16 cellular contexts compared by ENCODE assay signal in genomic region chr5:39062530-39062929, GRCh38. TPM values are rescaled to one million over a fixed set of nuclear protein-coding genes. Genes with fewer than 3 reads are reported as not detected.
DNase-seq lines count a peak whose midpoint lies in the region; ATAC-seq, FAIRE-seq and TF ChIP-seq lines count a peak whose summit lies in the region.
"Had no signal": no experiment of that assay in that cellular context is flagged by ENCODE, and none has a peak within 500 bp of the region (broad histone marks: within the 10 kb centered on the region; RNA-seq: fewer than 3 reads in every experiment).

No MANE protein-coding gene starts in this region.

- H3K4me1 ChIP-seq in left ventricle myocardium inferior: peaks cover 94% of the 10 kb centered on the region
- H3K4me1 ChIP-seq in heart right ventricle: peaks cover 3 to 88% (median 58%) of the 10 kb centered on the region in 9 donors
- H3K4me1 ChIP-seq in vagina: peaks cover 51% of the 10 kb centered on the region
- peaks cover 33% of the 10 kb centered on the region for H3K4me1 ChIP-seq in suprapubic skin

- POLR2A ChIA-PET in T-cell (lab: Charles Lee): interaction anchor here (0.6 to 1.4 kb wide), 3 partner anchors 11 to 97 kb away, joined by 3 to 4 read pairs (median 4); no protein-coding TSS in a partner anchor
- POLR2A ChIA-PET in activated CD4-positive, alpha-beta T cell treated with anti-CD3 and anti-CD28 coated beads for 36 hours (lab: Charles Lee): interaction anchor here (0.7 kb wide), 1 partner anchor 58 kb away, joined by 9 read pairs; no protein-coding TSS in a partner anchor

- peak overlapping the region; percentile 0 for H3K4me3 ChIP-seq in left ventricle myocardium inferior
- H3K4me3 ChIP-seq in heart right ventricle: no peak overlapping the region
- H3K4me3 ChIP-seq in vagina: no peak overlapping the region
- H3K4me3 ChIP-seq in suprapubic skin: no peak overlapping the region

- H3K27ac ChIP-seq in left ventricle myocardium inferior (replicated peaks) (peak overlapping the region; percentile 37), heart right ventricle (peak overlapping the region in 4 of 10 donors; percentile 25 to 67 (median 44)), vagina (peak overlapping the region; percentile 15), suprapubic skin (no peak overlapping the region)

- peaks cover 2 to 14% (median 13%) of the 10 kb centered on the region in 3 donors for H3K9me3 Mint-ChIP-seq in T-cell
- H3K9me3 Mint-ChIP-seq in activated CD4-positive, alpha-beta T cell treated with anti-CD3 and anti-CD28 coated beads for 36 hours (ENCODE audit: low read depth): peaks cover 16% of the 10 kb centered on the region

- peak overlapping the region in 2 of 3 donors; percentile 11 to 28 for H3K4me3 Mint-ChIP-seq in T-cell
- no peak overlapping the region for H3K4me3 Mint-ChIP-seq in activated CD4-positive, alpha-beta T cell treated with anti-CD3 and anti-CD28 coated beads for 36 hours

- peak overlapping the region; percentile 21 to 48 for H3K27ac Mint-ChIP-seq in T-cell
- H3K27ac Mint-ChIP-seq in activated CD4-positive, alpha-beta T cell treated with anti-CD3 and anti-CD28 coated beads for 36 hours: no peak overlapping the region

- peaks cover 12% of the 10 kb centered on the region for H3K9me3 ChIP-seq in left ventricle myocardium inferior (replicated peaks)
- peaks cover 0 to 16% (median 0%) of the 10 kb centered on the region in 11 donors for H3K9me3 ChIP-seq in heart right ventricle
- no peaks in the 10 kb centered on the region for H3K9me3 ChIP-seq in vagina
- H3K9me3 ChIP-seq in suprapubic skin: no peaks in the 10 kb centered on the region

- TF ChIP-seq EP300 in suprapubic skin (IDR thresholded peaks at IDR 0.05): no peak

- no peak for TF ChIP-seq POLR2A in vagina (IDR thresholded peaks at IDR 0.05)
- no peak for TF ChIP-seq POLR2A in suprapubic skin (IDR thresholded peaks at IDR 0.05)

- CTCF ChIA-PET in T-cell (lab: Charles Lee): interaction anchor here in 1 of 2 donors (1.5 to 1.8 kb wide), 2 partner anchors 10 to 12 kb away, joined by 3 to 4 read pairs; partner anchors contain the start of gene RICTOR
- CTCF ChIA-PET in activated CD4-positive, alpha-beta T cell treated with anti-CD3 and anti-CD28 coated beads for 36 hours (lab: Charles Lee): interaction anchor here (0.6 to 2.8 kb wide), 2 partner anchors 9 to 197 kb away, joined by 3 to 12 read pairs; no protein-coding TSS in a partner anchor

- no peaks in the 10 kb centered on the region for H3K27me3 Mint-ChIP-seq in T-cell
- H3K27me3 Mint-ChIP-seq in activated CD4-positive, alpha-beta T cell treated with anti-CD3 and anti-CD28 coated beads for 36 hours: no peaks in the 10 kb centered on the region
- H3K27me3 Mint-ChIP-seq: CD4-positive, alpha-beta memory T cell had no signal

- DNase-seq in left ventricle myocardium inferior: no peak
- DNase-seq in heart right ventricle: no peak
- no peak for DNase-seq in T-cell
- DNase-seq in vagina (ENCODE audit: extremely low spot score in 2 of 2): no peak
- DNase-seq in NCI-H2227 treated with DMSO at 0.1 percent for 48 hours (lab: John Stamatoyannopoulos, UW): no peak
- DNase-seq in suprapubic skin (ENCODE audit: low spot score in 2 of 2): no peak
- DNase-seq in activated CD4-positive, alpha-beta T cell treated with anti-CD3 and anti-CD28 coated beads for 36 hours: no peak
- DNase-seq: AML-193; CD4-positive, alpha-beta memory T cell; DMS79 treated with DMSO at 0.1 percent for 48 hours; NCI-H1436 treated with DMSO at 0.1 percent for 48 hours; NCI-H345; NCI-H69 had no signal

- TF ChIP-seq CTCF in left ventricle myocardium inferior (IDR thresholded peaks at IDR 0.05; ENCODE audit: borderline replicate concordance) (no peak), heart right ventricle (IDR thresholded peaks at IDR 0.05) (no peak), vagina (IDR thresholded peaks at IDR 0.05) (no peak), suprapubic skin (IDR thresholded peaks at IDR 0.05) (no peak)

- peak; percentile 94 for FAIRE-seq in islet of Langerhans (lab: Jason Lieb, UNC)
- FAIRE-seq: GM12891, HTR-8/SVneo had no signal

- H3K4me1 Mint-ChIP-seq in T-cell: peaks cover 79 to 84% (median 81%) of the 10 kb centered on the region in 3 donors
- H3K4me1 Mint-ChIP-seq in activated CD4-positive, alpha-beta T cell treated with anti-CD3 and anti-CD28 coated beads for 36 hours: peaks cover 70% of the 10 kb centered on the region

- intact Hi-C loops in left ventricle myocardium inferior (cut with micrococcal nuclease): no loop called here
- intact Hi-C loops in heart right ventricle (cut with DNase I): no loop called here
- intact Hi-C loops in vagina (cut with DNase I): no loop called here
- intact Hi-C loops in activated CD4-positive, alpha-beta T cell treated with anti-CD3 and anti-CD28 coated beads for 36 hours (cut with DNase I, micrococcal nuclease): no loop called here

- H3K36me3 Mint-ChIP-seq in T-cell: peaks cover 25% of the 10 kb centered on the region
- H3K36me3 Mint-ChIP-seq in activated CD4-positive, alpha-beta T cell treated with anti-CD3 and anti-CD28 coated beads for 36 hours (ENCODE audit: low read depth): peaks cover 24% of the 10 kb centered on the region

- H3K27me3 ChIP-seq in left ventricle myocardium inferior (ENCODE audit: low read depth) (no peaks in the 10 kb centered on the region), heart right ventricle (no peaks in the 10 kb centered on the region), vagina (no peaks in the 10 kb centered on the region), suprapubic skin (no peaks in the 10 kb centered on the region)

- H3K36me3 ChIP-seq in left ventricle myocardium inferior: peaks cover 14% of the 10 kb centered on the region
- H3K36me3 ChIP-seq in heart right ventricle: peaks cover 0 to 25% (median 0%) of the 10 kb centered on the region in 9 donors
- H3K36me3 ChIP-seq in vagina: peaks cover 0 to 6% of the 10 kb centered on the region in 2 donors
- peaks cover 8% of the 10 kb centered on the region for H3K36me3 ChIP-seq in suprapubic skin

- no peak for ATAC-seq in heart right ventricle
- ATAC-seq in T-cell (replicated peaks in 1 of 4): no peak
- ATAC-seq in activated CD4-positive, alpha-beta T cell treated with anti-CD3 and anti-CD28 coated beads for 36 hours: no peak

RNA-seq across cellular contexts. Expression of gene RICTOR, which starts 11.7 kb away (rescaled TPM):
- total RNA-seq in left ventricle myocardium inferior: 35.0 TPM
- 10 to 100 TPM; 23.2 to 88.3 (median 51.7) TPM for total RNA-seq in heart right ventricle
- polyA plus RNA-seq in heart right ventricle: 10 to 100 TPM in 1 of 2 donors, 1 to 10 TPM in 1; 3.1 to 17.6 TPM
- total RNA-seq in T-cell: 10 to 100 TPM; 68.5 to 85.8 (median 74.8) TPM
- 39.3 TPM for total RNA-seq in vagina
- total RNA-seq in suprapubic skin: 10 to 100 TPM; 24.9 to 92.6 (median 28.7) TPM
- total RNA-seq in activated CD4-positive, alpha-beta T cell treated with anti-CD3 and anti-CD28 coated beads for 36 hours: 10 to 100 TPM; 23.2 to 28.5 TPM
